ENCODE assay signal across 1 cellular context in genomic region chr6:161496941-161497340, GRCh38.
TF ChIP-seq lines count a peak whose summit lies in the region.

No MANE protein-coding gene starts in this region.

TF ChIP-seq in H1, 55 proteins besides CTCF, POLR2A, EP300 and RAD21:
- TF ChIP-seq NANOG (IDR thresholded peaks at IDR 0.05; ENCODE audit: insufficient read depth, low read depth, low read length, poor library complexity, severe bottlenecking) (no peak), TEAD4 (IDR thresholded peaks at IDR 0.05; ENCODE audit: low read depth, low read length) (no peak), SIRT6 (IDR thresholded peaks at IDR 0.05; ENCODE audit: low read length) (no peak), JUND (IDR thresholded peaks at IDR 0.05; ENCODE audit: low read length) (no peak), SAP30 (IDR thresholded peaks at IDR 0.05; ENCODE audit: insufficient read depth, insufficient replicate concordance, low read length) (no peak), SRF (IDR thresholded peaks at IDR 0.05; ENCODE audit: low read depth, low read length) (no peak), CEBPB (IDR thresholded peaks at IDR 0.05; ENCODE audit: low read depth, low read length) (no peak), MAX (IDR thresholded peaks at IDR 0.05) (no peak), GTF2F1 (IDR thresholded peaks at IDR 0.05; ENCODE audit: borderline replicate concordance, low read depth, low read length) (no peak), CBX5 (IDR thresholded peaks at IDR 0.05; ENCODE audit: low read depth, low read length) (no peak), CREB1 (IDR thresholded peaks at IDR 0.05) (no peak), SIN3A (conservative IDR thresholded peaks at IDR 0.05 in 1 of 2, IDR thresholded peaks at IDR 0.05 in 1 of 2; ENCODE audit: low read depth in 1 of 2, low read length in 2 of 2) (no peak), FOSL1 (IDR thresholded peaks at IDR 0.05; ENCODE audit: insufficient read depth, low read depth, low read length) (no peak), EGR1 (IDR thresholded peaks at IDR 0.05; ENCODE audit: borderline replicate concordance, low read depth, low read length) (no peak), ATF2 (IDR thresholded peaks at IDR 0.05; ENCODE audit: low read length) (no peak), CHD2 (IDR thresholded peaks at IDR 0.05; ENCODE audit: low read length) (no peak), CBX8 (IDR thresholded peaks at IDR 0.05; ENCODE audit: borderline replicate concordance, low read depth, low read length) (no peak)
